ENCODE assay signal across 1 cellular context in the genomic region with DNA sequence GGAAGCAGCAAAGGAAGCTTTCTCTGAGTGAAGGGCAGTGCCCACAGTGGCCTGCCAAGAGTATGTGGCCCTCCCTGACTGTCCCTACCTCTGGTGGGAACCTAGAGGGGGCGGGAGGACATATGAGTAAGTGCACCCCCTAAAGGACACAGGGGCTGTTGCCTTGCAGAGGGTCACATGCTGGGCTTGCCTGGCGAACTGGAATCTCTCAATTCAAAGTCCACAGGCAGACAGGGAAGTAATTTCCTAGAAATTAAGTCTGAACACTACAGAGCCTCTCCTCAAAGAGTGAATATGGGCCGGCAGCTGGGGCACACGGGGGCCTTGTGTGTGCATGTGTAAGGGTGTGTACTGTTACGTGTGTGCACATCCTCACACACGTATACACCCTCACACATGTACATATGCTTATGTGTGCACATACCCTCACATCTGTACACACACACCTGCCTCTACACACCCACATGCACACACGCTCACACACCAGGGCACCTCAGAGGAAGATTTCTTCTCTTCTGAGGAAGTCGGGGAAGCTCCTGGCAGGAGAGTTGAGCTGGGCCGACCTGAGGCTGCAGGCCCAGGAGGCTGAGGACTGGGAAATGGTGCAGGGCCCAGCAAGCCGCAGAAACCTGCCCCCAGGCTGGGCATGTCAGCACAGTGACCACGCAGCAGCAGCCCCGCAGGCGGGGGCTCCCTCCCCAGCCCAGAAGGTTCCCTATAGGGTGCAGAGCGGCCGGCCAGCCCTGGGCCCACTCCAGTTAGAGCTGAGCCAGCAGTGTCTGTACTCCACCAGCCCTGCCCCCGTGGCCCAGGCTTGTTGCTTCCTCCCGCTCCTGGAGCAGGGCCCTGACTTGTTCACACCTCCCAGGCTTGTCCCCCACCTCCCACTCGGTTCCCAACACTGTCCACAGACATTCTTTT.
A peak's percentile ranks its signal among the peaks of the same experiment; 100 is the strongest.
TF ChIP-seq lines count a peak whose summit lies in the region.

No MANE protein-coding gene starts in this region.

TF ChIP-seq in HepG2, 621 proteins besides CTCF, POLR2A, EP300 and RAD21 (continued from another document):
- peak; percentile 75; the same call in 1 of the 2 replicates for TF ChIP-seq ZNF788 (CRISPR knock-in tag; IDR thresholded peaks at IDR 0.05; ENCODE audit: borderline replicate concordance)
- TF ChIP-seq, protein P1, sequence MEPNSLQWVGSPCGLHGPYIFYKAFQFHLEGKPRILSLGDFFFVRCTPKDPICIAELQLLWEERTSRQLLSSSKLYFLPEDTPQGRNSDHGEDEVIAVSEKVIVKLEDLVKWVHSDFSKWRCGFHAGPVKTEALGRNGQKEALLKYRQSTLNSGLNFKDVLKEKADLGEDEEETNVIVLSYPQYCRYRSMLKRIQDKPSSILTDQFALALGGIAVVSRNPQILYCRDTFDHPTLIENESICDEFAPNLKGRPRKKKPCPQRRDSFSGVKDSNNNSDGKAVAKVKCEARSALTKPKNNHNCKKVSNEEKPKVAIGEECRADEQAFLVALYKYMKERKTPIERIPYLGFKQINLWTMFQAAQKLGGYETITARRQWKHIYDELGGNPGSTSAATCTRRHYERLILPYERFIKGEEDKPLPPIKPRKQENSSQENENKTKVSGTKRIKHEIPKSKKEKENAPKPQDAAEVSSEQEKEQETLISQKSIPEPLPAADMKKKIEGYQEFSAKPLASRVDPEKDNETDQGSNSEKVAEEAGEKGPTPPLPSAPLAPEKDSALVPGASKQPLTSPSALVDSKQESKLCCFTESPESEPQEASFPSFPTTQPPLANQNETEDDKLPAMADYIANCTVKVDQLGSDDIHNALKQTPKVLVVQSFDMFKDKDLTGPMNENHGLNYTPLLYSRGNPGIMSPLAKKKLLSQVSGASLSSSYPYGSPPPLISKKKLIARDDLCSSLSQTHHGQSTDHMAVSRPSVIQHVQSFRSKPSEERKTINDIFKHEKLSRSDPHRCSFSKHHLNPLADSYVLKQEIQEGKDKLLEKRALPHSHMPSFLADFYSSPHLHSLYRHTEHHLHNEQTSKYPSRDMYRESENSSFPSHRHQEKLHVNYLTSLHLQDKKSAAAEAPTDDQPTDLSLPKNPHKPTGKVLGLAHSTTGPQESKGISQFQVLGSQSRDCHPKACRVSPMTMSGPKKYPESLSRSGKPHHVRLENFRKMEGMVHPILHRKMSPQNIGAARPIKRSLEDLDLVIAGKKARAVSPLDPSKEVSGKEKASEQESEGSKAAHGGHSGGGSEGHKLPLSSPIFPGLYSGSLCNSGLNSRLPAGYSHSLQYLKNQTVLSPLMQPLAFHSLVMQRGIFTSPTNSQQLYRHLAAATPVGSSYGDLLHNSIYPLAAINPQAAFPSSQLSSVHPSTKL (CRISPR knock-in tag; IDR thresholded peaks at IDR 0.05), result 0 out of 2 replicates have a peak, but pooled peaks have one; percentile 21
- TF ChIP-seq RNF2 (conservative IDR thresholded peaks at IDR 0.05; ENCODE audit: low read depth), result peak; percentile 41; the same call in 1 of the 2 replicates
- TF ChIP-seq ZNF776 (CRISPR knock-in tag; IDR thresholded peaks at IDR 0.05), result no peak
- TF ChIP-seq BCL6 (CRISPR knock-in tag; IDR thresholded peaks at IDR 0.05), result peak; percentile 88
- 0 out of 2 replicates have a peak, but pooled peaks have one; percentile 13 for TF ChIP-seq KAT7 (CRISPR knock-in tag; IDR thresholded peaks at IDR 0.05; ENCODE audit: borderline replicate concordance)
- TF ChIP-seq ATAD3A (CRISPR knock-in tag; IDR thresholded peaks at IDR 0.05), result no peak
- TF ChIP-seq, protein P2, sequence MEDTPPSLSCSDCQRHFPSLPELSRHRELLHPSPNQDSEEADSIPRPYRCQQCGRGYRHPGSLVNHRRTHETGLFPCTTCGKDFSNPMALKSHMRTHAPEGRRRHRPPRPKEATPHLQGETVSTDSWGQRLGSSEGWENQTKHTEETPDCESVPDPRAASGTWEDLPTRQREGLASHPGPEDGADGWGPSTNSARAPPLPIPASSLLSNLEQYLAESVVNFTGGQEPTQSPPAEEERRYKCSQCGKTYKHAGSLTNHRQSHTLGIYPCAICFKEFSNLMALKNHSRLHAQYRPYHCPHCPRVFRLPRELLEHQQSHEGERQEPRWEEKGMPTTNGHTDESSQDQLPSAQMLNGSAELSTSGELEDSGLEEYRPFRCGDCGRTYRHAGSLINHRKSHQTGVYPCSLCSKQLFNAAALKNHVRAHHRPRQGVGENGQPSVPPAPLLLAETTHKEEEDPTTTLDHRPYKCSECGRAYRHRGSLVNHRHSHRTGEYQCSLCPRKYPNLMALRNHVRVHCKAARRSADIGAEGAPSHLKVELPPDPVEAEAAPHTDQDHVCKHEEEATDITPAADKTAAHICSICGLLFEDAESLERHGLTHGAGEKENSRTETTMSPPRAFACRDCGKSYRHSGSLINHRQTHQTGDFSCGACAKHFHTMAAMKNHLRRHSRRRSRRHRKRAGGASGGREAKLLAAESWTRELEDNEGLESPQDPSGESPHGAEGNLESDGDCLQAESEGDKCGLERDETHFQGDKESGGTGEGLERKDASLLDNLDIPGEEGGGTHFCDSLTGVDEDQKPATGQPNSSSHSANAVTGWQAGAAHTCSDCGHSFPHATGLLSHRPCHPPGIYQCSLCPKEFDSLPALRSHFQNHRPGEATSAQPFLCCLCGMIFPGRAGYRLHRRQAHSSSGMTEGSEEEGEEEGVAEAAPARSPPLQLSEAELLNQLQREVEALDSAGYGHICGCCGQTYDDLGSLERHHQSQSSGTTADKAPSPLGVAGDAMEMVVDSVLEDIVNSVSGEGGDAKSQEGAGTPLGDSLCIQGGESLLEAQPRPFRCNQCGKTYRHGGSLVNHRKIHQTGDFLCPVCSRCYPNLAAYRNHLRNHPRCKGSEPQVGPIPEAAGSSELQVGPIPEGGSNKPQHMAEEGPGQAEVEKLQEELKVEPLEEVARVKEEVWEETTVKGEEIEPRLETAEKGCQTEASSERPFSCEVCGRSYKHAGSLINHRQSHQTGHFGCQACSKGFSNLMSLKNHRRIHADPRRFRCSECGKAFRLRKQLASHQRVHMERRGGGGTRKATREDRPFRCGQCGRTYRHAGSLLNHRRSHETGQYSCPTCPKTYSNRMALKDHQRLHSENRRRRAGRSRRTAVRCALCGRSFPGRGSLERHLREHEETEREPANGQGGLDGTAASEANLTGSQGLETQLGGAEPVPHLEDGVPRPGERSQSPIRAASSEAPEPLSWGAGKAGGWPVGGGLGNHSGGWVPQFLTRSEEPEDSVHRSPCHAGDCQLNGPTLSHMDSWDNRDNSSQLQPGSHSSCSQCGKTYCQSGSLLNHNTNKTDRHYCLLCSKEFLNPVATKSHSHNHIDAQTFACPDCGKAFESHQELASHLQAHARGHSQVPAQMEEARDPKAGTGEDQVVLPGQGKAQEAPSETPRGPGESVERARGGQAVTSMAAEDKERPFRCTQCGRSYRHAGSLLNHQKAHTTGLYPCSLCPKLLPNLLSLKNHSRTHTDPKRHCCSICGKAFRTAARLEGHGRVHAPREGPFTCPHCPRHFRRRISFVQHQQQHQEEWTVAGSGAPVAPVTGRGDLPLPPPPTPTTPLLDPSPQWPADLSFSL (CRISPR knock-in tag; IDR thresholded peaks at IDR 0.05), result 0 out of 2 replicates have a peak, but pooled peaks have one; percentile 58
- 0 out of 2 replicates have a peak, but pooled peaks have one; percentile 51 for TF ChIP-seq BORCS8-MEF2B (CRISPR knock-in tag; IDR thresholded peaks at IDR 0.05)
- 0 out of 2 replicates have a peak, but pooled peaks have one; percentile 44 for TF ChIP-seq ZFP90 (CRISPR knock-in tag; IDR thresholded peaks at IDR 0.05; ENCODE audit: borderline replicate concordance)
- 0 out of 2 replicates have a peak, but pooled peaks have one; percentile 15 for TF ChIP-seq NRL (CRISPR knock-in tag; IDR thresholded peaks at IDR 0.05; ENCODE audit: borderline replicate concordance)
- 0 out of 2 replicates have a peak, but pooled peaks have one; percentile 15 for TF ChIP-seq ZNF614 (CRISPR knock-in tag; IDR thresholded peaks at IDR 0.05; ENCODE audit: borderline replicate concordance)
- peak; percentile 30; the same call in 1 of the 2 replicates for TF ChIP-seq YEATS4 (CRISPR knock-in tag; IDR thresholded peaks at IDR 0.05; ENCODE audit: borderline replicate concordance)
- TF ChIP-seq, protein P3, sequence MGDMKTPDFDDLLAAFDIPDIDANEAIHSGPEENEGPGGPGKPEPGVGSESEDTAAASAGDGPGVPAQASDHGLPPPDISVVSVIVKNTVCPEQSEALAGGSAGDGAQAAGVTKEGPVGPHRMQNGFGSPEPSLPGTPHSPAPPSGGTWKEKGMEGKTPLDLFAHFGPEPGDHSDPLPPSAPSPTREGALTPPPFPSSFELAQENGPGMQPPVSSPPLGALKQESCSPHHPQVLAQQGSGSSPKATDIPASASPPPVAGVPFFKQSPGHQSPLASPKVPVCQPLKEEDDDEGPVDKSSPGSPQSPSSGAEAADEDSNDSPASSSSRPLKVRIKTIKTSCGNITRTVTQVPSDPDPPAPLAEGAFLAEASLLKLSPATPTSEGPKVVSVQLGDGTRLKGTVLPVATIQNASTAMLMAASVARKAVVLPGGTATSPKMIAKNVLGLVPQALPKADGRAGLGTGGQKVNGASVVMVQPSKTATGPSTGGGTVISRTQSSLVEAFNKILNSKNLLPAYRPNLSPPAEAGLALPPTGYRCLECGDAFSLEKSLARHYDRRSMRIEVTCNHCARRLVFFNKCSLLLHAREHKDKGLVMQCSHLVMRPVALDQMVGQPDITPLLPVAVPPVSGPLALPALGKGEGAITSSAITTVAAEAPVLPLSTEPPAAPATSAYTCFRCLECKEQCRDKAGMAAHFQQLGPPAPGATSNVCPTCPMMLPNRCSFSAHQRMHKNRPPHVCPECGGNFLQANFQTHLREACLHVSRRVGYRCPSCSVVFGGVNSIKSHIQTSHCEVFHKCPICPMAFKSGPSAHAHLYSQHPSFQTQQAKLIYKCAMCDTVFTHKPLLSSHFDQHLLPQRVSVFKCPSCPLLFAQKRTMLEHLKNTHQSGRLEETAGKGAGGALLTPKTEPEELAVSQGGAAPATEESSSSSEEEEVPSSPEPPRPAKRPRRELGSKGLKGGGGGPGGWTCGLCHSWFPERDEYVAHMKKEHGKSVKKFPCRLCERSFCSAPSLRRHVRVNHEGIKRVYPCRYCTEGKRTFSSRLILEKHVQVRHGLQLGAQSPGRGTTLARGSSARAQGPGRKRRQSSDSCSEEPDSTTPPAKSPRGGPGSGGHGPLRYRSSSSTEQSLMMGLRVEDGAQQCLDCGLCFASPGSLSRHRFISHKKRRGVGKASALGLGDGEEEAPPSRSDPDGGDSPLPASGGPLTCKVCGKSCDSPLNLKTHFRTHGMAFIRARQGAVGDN (CRISPR knock-in tag; IDR thresholded peaks at IDR 0.05), result peak; percentile 76
- TF ChIP-seq BHLHE40 (IDR thresholded peaks at IDR 0.05; ENCODE audit: low read length), result peak; percentile 31; the same call in 1 of the 2 replicates
- TF ChIP-seq ARID2 (CRISPR knock-in tag; IDR thresholded peaks at IDR 0.05; ENCODE audit: borderline replicate concordance), result 0 out of 2 replicates have a peak, but pooled peaks have one; percentile 40
- TF ChIP-seq ZIK1 (CRISPR knock-in tag; IDR thresholded peaks at IDR 0.05; ENCODE audit: borderline replicate concordance, low read depth), result no peak
- TF ChIP-seq, protein P4, sequence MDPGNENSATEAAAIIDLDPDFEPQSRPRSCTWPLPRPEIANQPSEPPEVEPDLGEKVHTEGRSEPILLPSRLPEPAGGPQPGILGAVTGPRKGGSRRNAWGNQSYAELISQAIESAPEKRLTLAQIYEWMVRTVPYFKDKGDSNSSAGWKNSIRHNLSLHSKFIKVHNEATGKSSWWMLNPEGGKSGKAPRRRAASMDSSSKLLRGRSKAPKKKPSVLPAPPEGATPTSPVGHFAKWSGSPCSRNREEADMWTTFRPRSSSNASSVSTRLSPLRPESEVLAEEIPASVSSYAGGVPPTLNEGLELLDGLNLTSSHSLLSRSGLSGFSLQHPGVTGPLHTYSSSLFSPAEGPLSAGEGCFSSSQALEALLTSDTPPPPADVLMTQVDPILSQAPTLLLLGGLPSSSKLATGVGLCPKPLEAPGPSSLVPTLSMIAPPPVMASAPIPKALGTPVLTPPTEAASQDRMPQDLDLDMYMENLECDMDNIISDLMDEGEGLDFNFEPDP (CRISPR knock-in tag; conservative IDR thresholded peaks at IDR 0.05), result 0 out of 2 replicates have a peak, but pooled peaks have one; percentile 94
- peak; percentile 30; the same call in 1 of the 2 replicates for TF ChIP-seq SMYD3 (CRISPR knock-in tag; IDR thresholded peaks at IDR 0.05)
- no peak for TF ChIP-seq CHD2 (IDR thresholded peaks at IDR 0.05; ENCODE audit: low read depth, low read length)
- TF ChIP-seq ZFX (CRISPR knock-in tag; IDR thresholded peaks at IDR 0.05; ENCODE audit: low read depth), result peak; percentile 76
- TF ChIP-seq ZSCAN25 (CRISPR knock-in tag; IDR thresholded peaks at IDR 0.05), result peak; percentile 52
- TF ChIP-seq ZNF883 (CRISPR knock-in tag; IDR thresholded peaks at IDR 0.05; ENCODE audit: not compliant biosample characterization), result no peak
- peak; percentile 15 for TF ChIP-seq XRCC5 (optimal IDR thresholded peaks at IDR 0.05; ENCODE audit: low read length)
- 0 out of 2 replicates have a peak, but pooled peaks have one; percentile 20 for TF ChIP-seq EED (CRISPR knock-in tag; IDR thresholded peaks at IDR 0.05)
- no peak for TF ChIP-seq LCORL (IDR thresholded peaks at IDR 0.05)
- TF ChIP-seq LCORL (CRISPR knock-in tag; IDR thresholded peaks at IDR 0.05), result 0 out of 2 replicates have a peak, but pooled peaks have one; percentile 21
- TF ChIP-seq MYC (CRISPR knock-in tag; IDR thresholded peaks at IDR 0.05; ENCODE audit: borderline replicate concordance), result peak; percentile 40; the same call in 1 of the 2 replicates
